In genomic region chr13:80923907-80924306, GRCh38 we compare ENCODE assay signal across 1 cellular context.
TF ChIP-seq lines count a peak whose summit lies in the region.

No MANE protein-coding gene starts in this region.

TF ChIP-seq in H1, 55 proteins besides CTCF, POLR2A, EP300 and RAD21:
- TF ChIP-seq PHF8 (conservative IDR thresholded peaks at IDR 0.05; ENCODE audit: low read depth, low read length): no peak
